Comparison of ENCODE assay signal across 10 cellular contexts in genomic region chr19:34276614-34277013, GRCh38. TPM values are rescaled to one million over a fixed set of nuclear protein-coding genes. Genes with fewer than 3 reads are reported as not detected.
A peak's percentile ranks its signal among the peaks of the same experiment; 100 is the strongest.
DNase-seq lines count a peak whose midpoint lies in the region; ATAC-seq and TF ChIP-seq lines count a peak whose summit lies in the region.
"Had no signal": no experiment of that assay in that cellular context is flagged by ENCODE, and none has a peak within 500 bp of the region (broad histone marks: within the 10 kb centered on the region; RNA-seq: fewer than 3 reads in every experiment).

No MANE protein-coding gene starts in this region.

- in situ Hi-C loops in Panc1 (cut with HindIII; ENCODE audit: low pct_unique_long_range_greater_than_20kb, low sequenced_read_pairs): no loop called here

- no peaks in the 10 kb centered on the region for H3K4me1 ChIP-seq in Panc1 (ENCODE audit: control insufficient read depth, insufficient read depth, low read length)
- peaks cover 19% of the 10 kb centered on the region for H3K4me1 ChIP-seq in right cardiac atrium (ENCODE audit: control insufficient read depth, insufficient read depth, low read length)

- DNase-seq in NCI-H510A treated with DMSO at 0.1 percent for 48 hours (lab: John Stamatoyannopoulos, UW): peak; percentile 82
- DNase-seq in NCI-H510A (lab: John Stamatoyannopoulos, UW): no peak
- no peak for DNase-seq in Panc1 (ENCODE audit: low read depth, low spot score)
- peak; percentile 79 for DNase-seq in globus pallidus (ENCODE audit: low spot score)
- DNase-seq in stimulated activated naive B cell treated with anti-CD40 and anti-IgM and Interleukin-4, amounts not matched to agents 10 μg/mL and 1 μg/mL and 100 μg/mL, for 72 hours: no peak
- no peak for DNase-seq in right cardiac atrium
- DNase-seq in inferior parietal cortex (ENCODE audit: extremely low spot score): no peak
- DNase-seq: activated CD8-positive, alpha-beta memory T cell treated with anti-CD3 and anti-CD28 coated beads for 24 hours had no signal

- H3K27ac ChIP-seq in Panc1 (ENCODE audit: low read length) (no peak overlapping the region), right cardiac atrium (ENCODE audit: low read length) (no peak overlapping the region)

- BruUV-seq in Panc1 (replicated peaks; lab: Mats Ljungman, UMichigan): no TSS peak

- no peak for TF ChIP-seq CTCF in Panc1 (IDR thresholded peaks at IDR 0.05)

- intact Hi-C loops in Panc1 (cut with micrococcal nuclease; ENCODE audit: unreplicated experiment) (no loop called here), right cardiac atrium (cut with DNase I) (no loop called here)

- H3K4me3 Mint-ChIP-seq in stimulated activated naive B cell treated with anti-CD40 and anti-IgM and Interleukin-4, amounts not matched to agents 10 μg/mL and 1 μg/mL and 100 μg/mL, for 72 hours: peak overlapping the region in 1 of 2 donors; percentile 1
- H3K4me3 Mint-ChIP-seq: T-helper 1 cell treated with Interleukin-12 subunit alpha and Interleukin-12 subunit beta and Interleukin-4 antibody, amounts not matched to agents 30 μg/mL and 1 μg/mL, for 36 hours had no signal

- H3K4me3 ChIP-seq in Panc1 (ENCODE audit: low read depth in 2 of 2, low read length in 2 of 2) (no peak overlapping the region), right cardiac atrium (ENCODE audit: low read length) (no peak overlapping the region)

- peaks cover 12 to 26% of the 10 kb centered on the region in 2 donors for H3K36me3 Mint-ChIP-seq in stimulated activated naive B cell treated with anti-CD40 and anti-IgM and Interleukin-4, amounts not matched to agents 10 μg/mL and 1 μg/mL and 100 μg/mL, for 72 hours

- no peaks in the 10 kb centered on the region for H3K27me3 ChIP-seq in Panc1 (ENCODE audit: control insufficient read depth, insufficient read depth, low read length)
- no peaks in the 10 kb centered on the region for H3K27me3 ChIP-seq in right cardiac atrium (ENCODE audit: control insufficient read depth, insufficient read depth)

- ATAC-seq in Panc1: peak; percentile 59; the same call in 1 of the 2 replicates
- no peak for ATAC-seq in stimulated activated naive B cell treated with anti-CD40 and anti-IgM and Interleukin-4, amounts not matched to agents 10 μg/mL and 1 μg/mL and 100 μg/mL, for 72 hours (replicated peaks)
- ATAC-seq in right cardiac atrium: no peak
- no peak for ATAC-seq in activated CD4-positive, CD25-positive, alpha-beta regulatory T cell treated with anti-CD3 and anti-CD28 coated beads, Interleukin-2, amount 50 U/mL, for 24 hours

- no peaks in the 10 kb centered on the region for H3K27me3 Mint-ChIP-seq in stimulated activated naive B cell treated with anti-CD40 and anti-IgM and Interleukin-4, amounts not matched to agents 10 μg/mL and 1 μg/mL and 100 μg/mL, for 72 hours

- no peaks in the 10 kb centered on the region for H3K36me3 ChIP-seq in Panc1 (ENCODE audit: control insufficient read depth, insufficient read depth, low read length)

- peaks cover 33 to 59% of the 10 kb centered on the region in 2 donors for H3K4me1 Mint-ChIP-seq in stimulated activated naive B cell treated with anti-CD40 and anti-IgM and Interleukin-4, amounts not matched to agents 10 μg/mL and 1 μg/mL and 100 μg/mL, for 72 hours

- POLR2A ChIA-PET in Panc1 (lab: Charles Lee): interaction anchor here (0.6 kb wide), 1 partner anchor 42 kb away, joined by 3 read pairs; no protein-coding TSS in a partner anchor

- no peaks in the 10 kb centered on the region for H3K9me3 Mint-ChIP-seq in stimulated activated naive B cell treated with anti-CD40 and anti-IgM and Interleukin-4, amounts not matched to agents 10 μg/mL and 1 μg/mL and 100 μg/mL, for 72 hours

- 65% methylated on average over 4 of the region's 4 CpGs for WGBS in right cardiac atrium

- CTCF ChIA-PET in Panc1 (lab: Charles Lee): interaction anchor here (0.5 kb wide), 1 partner anchor 75 kb away, joined by 3 read pairs; no protein-coding TSS in a partner anchor

- no peaks in the 10 kb centered on the region for H3K9me3 ChIP-seq in Panc1 (ENCODE audit: control insufficient read depth, insufficient read depth, low read depth, low read length)
- no peaks in the 10 kb centered on the region for H3K9me3 ChIP-seq in right cardiac atrium (ENCODE audit: control insufficient read depth, low read length)

- peak overlapping the region; percentile 6 for H3K27ac Mint-ChIP-seq in stimulated activated naive B cell treated with anti-CD40 and anti-IgM and Interleukin-4, amounts not matched to agents 10 μg/mL and 1 μg/mL and 100 μg/mL, for 72 hours
- H3K27ac Mint-ChIP-seq: T-helper 1 cell treated with Interleukin-12 subunit alpha and Interleukin-12 subunit beta and Interleukin-4 antibody, amounts not matched to agents 30 μg/mL and 1 μg/mL, for 36 hours had no signal

RNA-seq across cellular contexts. Expression of gene GARRE1, which starts 22.3 kb away (rescaled TPM):
- total RNA-seq in Panc1 (2021; ENCODE audit: unreplicated experiment) (19.7 TPM), right cardiac atrium (10 to 100 TPM; 21.1 to 22.7 (median 22.2) TPM)
- 23.8 TPM for polyA plus RNA-seq in Panc1 (2012; ENCODE audit: insufficient read length)
- polyA plus RNA-seq in right cardiac atrium: 10.6 TPM

Comparison
In these comparisons a context has a peak if more than half of its experiments do, and no peak if none do; other contexts are left out.
1. DNase-seq: peak in NCI-H510A treated with DMSO at 0.1 percent for 48 hours (single experiment) and globus pallidus (single experiment); none in NCI-H510A (single experiment), Panc1 (single experiment), stimulated activated naive B cell treated with anti-CD40 and anti-IgM and Interleukin-4, amounts not matched to agents 10 μg/mL and 1 μg/mL and 100 μg/mL, for 72 hours (single experiment), right cardiac atrium (0 of 3) and inferior parietal cortex (single experiment).